Comparison of ENCODE assay signal across 16 cellular contexts in the genomic region with DNA sequence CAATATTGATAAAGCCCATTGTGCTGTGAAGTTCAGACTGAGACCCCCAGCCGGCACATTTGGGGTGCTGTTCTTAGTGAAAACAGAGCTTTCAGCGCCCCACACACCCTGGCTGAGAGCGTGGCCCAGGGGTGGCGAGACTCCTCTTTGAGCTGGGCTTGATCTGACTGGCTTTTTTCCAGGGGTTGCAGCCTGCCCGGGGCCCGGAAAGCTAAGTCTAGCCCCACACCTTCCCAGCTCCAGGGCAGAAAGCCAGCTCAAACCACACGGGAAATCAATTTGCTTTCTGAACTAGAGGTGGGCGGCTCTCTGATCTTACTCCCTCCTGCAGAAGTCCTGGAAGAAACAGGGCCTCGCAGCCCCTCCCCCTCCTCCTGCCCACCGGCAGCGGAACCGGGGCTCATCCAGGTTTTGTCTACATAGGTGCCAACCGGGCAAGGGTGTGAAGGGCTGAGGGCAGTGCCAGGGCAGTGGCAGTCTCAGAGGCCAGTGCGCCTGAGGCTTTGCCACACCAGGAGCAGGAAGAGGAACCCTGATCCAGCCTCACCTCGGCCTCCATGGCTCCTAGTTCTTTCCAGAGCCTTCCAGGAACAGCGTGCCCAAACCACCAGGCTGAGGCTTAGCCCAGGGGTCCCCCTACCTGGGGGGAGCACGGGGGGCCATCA.
DNase-seq lines count a peak whose midpoint lies in the region; TF ChIP-seq lines count a peak whose summit lies in the region.
"Had no signal": no experiment of that assay in that cellular context is flagged by ENCODE, and none has a peak within 500 bp of the region (broad histone marks: within the 10 kb centered on the region; RNA-seq: fewer than 3 reads in every experiment).

No MANE protein-coding gene starts in this region.

- H3K27me3 Mint-ChIP-seq in MCF 10A (ENCODE audit: insufficient read depth, unreplicated experiment) = peaks cover 20% of the 10 kb centered on the region
- H3K27me3 Mint-ChIP-seq in endothelial cell (ENCODE audit: unreplicated experiment) = peaks cover 5% of the 10 kb centered on the region

- CTCF ChIA-PET in MCF 10A (lab: Yijun Ruan, JAX) (interaction anchor here (0.5 to 0.7 kb wide), 3 partner anchors 58 to 322 kb away, joined by 3 to 4 read pairs (median 3); no protein-coding TSS in a partner anchor), mammary epithelial cell (lab: Charles Lee; ENCODE audit: low non-redundant PET) (no interaction called here)

- in situ Hi-C loops in mammary epithelial cell (cut with MboI; ENCODE audit: low sequenced_read_pairs in 2 of 2) = no loop called here

- H3K36me3 ChIP-seq in mammary epithelial cell (ENCODE audit: insufficient read depth, low read length) (no peaks in the 10 kb centered on the region), H7 (replicated peaks; ENCODE audit: control insufficient read depth, insufficient read depth, low read length) (no peaks in the 10 kb centered on the region), osteoblast (ENCODE audit: insufficient read depth, low read length) (no peaks in the 10 kb centered on the region)

- H3K27me3 ChIP-seq in mammary epithelial cell (ENCODE audit: insufficient read depth, low read length) (no peaks in the 10 kb centered on the region), H7 (ENCODE audit: control insufficient read depth, insufficient read depth, low read length) (no peaks in the 10 kb centered on the region), osteoblast (ENCODE audit: insufficient read depth, low read length) (no peaks in the 10 kb centered on the region)

- H3K36me3 Mint-ChIP-seq in MCF 10A (ENCODE audit: insufficient read depth, unreplicated experiment) = no peaks in the 10 kb centered on the region
- H3K36me3 Mint-ChIP-seq in endothelial cell (ENCODE audit: low read depth, unreplicated experiment) = no peaks in the 10 kb centered on the region
- H3K36me3 Mint-ChIP-seq: CD14-positive monocyte had no signal

- H3K4me3 ChIP-seq in mammary epithelial cell (replicated peaks in 1 of 3; ENCODE audit: insufficient read depth in 1 of 3, low read depth in 2 of 3, low read length in 3 of 3) (no peak overlapping the region), H7 (ENCODE audit: insufficient read depth, low read depth, low read length) (no peak overlapping the region), osteoblast (ENCODE audit: insufficient read depth, low read length) (no peak overlapping the region)
- H3K4me3 ChIP-seq: A549 had no signal

- H3K9me3 ChIP-seq in mammary epithelial cell (replicated peaks; ENCODE audit: insufficient read depth, low read length) (no peaks in the 10 kb centered on the region), osteoblast (ENCODE audit: low read depth, low read length) (no peaks in the 10 kb centered on the region)
- H3K9me3 ChIP-seq: A549 had no signal

- H3K9me3 Mint-ChIP-seq in MCF 10A (ENCODE audit: unreplicated experiment) (no peaks in the 10 kb centered on the region), endothelial cell (ENCODE audit: unreplicated experiment) (no peaks in the 10 kb centered on the region)
- H3K9me3 Mint-ChIP-seq: CD14-positive monocyte had no signal

- BruUV-seq in MCF 10A (replicated peaks; lab: Mats Ljungman, UMichigan) (no TSS peak), mammary epithelial cell (replicated peaks; lab: Mats Ljungman, UMichigan) (no TSS peak)

- POLR2A ChIA-PET in MCF 10A (lab: Yijun Ruan, JAX) = no interaction called here

- dilution Hi-C loops in mammary epithelial cell (cut with HindIII; ENCODE audit: low sequenced_read_pairs) = loop anchor here (5.0 kb wide), 1 partner anchor 40 kb away; no protein-coding TSS in a partner anchor

- intact Hi-C loops in MCF 10A (cut with micrococcal nuclease) (no loop called here), mammary epithelial cell (cut with micrococcal nuclease) (no loop called here)

- H3K4me3 Mint-ChIP-seq in MCF 10A (ENCODE audit: unreplicated experiment) (no peak overlapping the region), endothelial cell (ENCODE audit: unreplicated experiment) (no peak overlapping the region)
- H3K4me3 Mint-ChIP-seq: CD14-positive monocyte had no signal

- peak; percentile 5 for DNase-seq in MCF 10A (ENCODE audit: unreplicated experiment)
- no peak for DNase-seq in mammary epithelial cell
- peak; percentile 73 for DNase-seq in H7
- DNase-seq in UCSD-AML1 (lab: John Stamatoyannopoulos, UW; ENCODE audit: unreplicated experiment) = peak; percentile 16
- peak; percentile 29 for DNase-seq in osteoblast (ENCODE audit: insufficient read length, low spot score, missing footprints)
- no peak for DNase-seq in endothelial cell (ENCODE audit: low spot score)
- DNase-seq in central memory CD4-positive, alpha-beta T cell = no peak
- DNase-seq in iPS-NIHi11 (ENCODE audit: low spot score) = no peak
- DNase-seq: COR-L47, NCI-H1105 treated with DMSO at 0.1 percent for 48 hours, NCI-H187, NCI-H446 treated with DMSO at 0.1 percent for 48 hours, PC-3, SW 1271 had no signal

- TF ChIP-seq CTCF in MCF 10A (IDR thresholded peaks at IDR 0.05; ENCODE audit: unreplicated experiment) (no peak), mammary epithelial cell (conservative IDR thresholded peaks at IDR 0.05 in 1 of 2, IDR thresholded peaks at IDR 0.05 in 1 of 2; ENCODE audit: extremely low read depth in 1 of 2, insufficient read depth in 1 of 2, low read depth in 1 of 2, low read length in 2 of 2) (no peak), osteoblast (IDR thresholded peaks at IDR 0.05; ENCODE audit: extremely low read depth, low read depth, low read length) (no peak), endothelial cell (IDR thresholded peaks at IDR 0.05; ENCODE audit: unreplicated experiment) (no peak)

- H3K79me2 ChIP-seq in mammary epithelial cell (ENCODE audit: insufficient read depth, low read length) (no peaks in the 10 kb centered on the region), osteoblast (ENCODE audit: insufficient read depth, low read length) (no peaks in the 10 kb centered on the region)

- H2AFZ ChIP-seq in mammary epithelial cell (ENCODE audit: low read depth, low read length) (no peak overlapping the region), osteoblast (ENCODE audit: low read length) (no peak overlapping the region)

- no peak overlapping the region for H3K27ac ChIP-seq in mammary epithelial cell (ENCODE audit: insufficient read depth, low read depth, low read length)
- no peak overlapping the region for H3K27ac ChIP-seq in osteoblast (ENCODE audit: low read depth, low read length)
- H3K27ac ChIP-seq: A549 had no signal

- H3K27ac Mint-ChIP-seq in MCF 10A (ENCODE audit: low read depth, unreplicated experiment) (no peak overlapping the region), endothelial cell (ENCODE audit: unreplicated experiment) (no peak overlapping the region)

- no peak overlapping the region for H3K9ac ChIP-seq in mammary epithelial cell (ENCODE audit: insufficient read depth, low read length)

- no peaks in the 10 kb centered on the region for H3K4me1 ChIP-seq in mammary epithelial cell (ENCODE audit: insufficient read depth, low read length)
- H3K4me1 ChIP-seq in osteoblast (ENCODE audit: insufficient read depth, low read length) = no peaks in the 10 kb centered on the region
- H3K4me1 ChIP-seq: A549 had no signal

- H3K4me2 ChIP-seq in mammary epithelial cell (ENCODE audit: insufficient read depth, low read depth, low read length) (no peak overlapping the region), osteoblast (ENCODE audit: insufficient read depth, low read length) (no peak overlapping the region)
- H3K4me2 ChIP-seq: A549 had no signal

- H3K4me1 Mint-ChIP-seq in MCF 10A (ENCODE audit: insufficient read depth, unreplicated experiment) (no peaks in the 10 kb centered on the region), endothelial cell (ENCODE audit: unreplicated experiment) (no peaks in the 10 kb centered on the region)
- H3K4me1 Mint-ChIP-seq: CD14-positive monocyte had no signal

- H4K20me1 ChIP-seq in mammary epithelial cell (ENCODE audit: insufficient read depth, low read length) (no peaks in the 10 kb centered on the region), osteoblast (ENCODE audit: insufficient read depth, low read length) (no peaks in the 10 kb centered on the region)

- WGBS in mammary epithelial cell (ENCODE audit: low coverage, missing lambda C conversion rate) = 1% methylated on average over 12 of the region's 17 CpGs

Comparison
In these comparisons a context has a peak if more than half of its experiments do, and no peak if none do; other contexts are left out.
1. DNase-seq: peak in MCF 10A (single experiment), H7 (single experiment), UCSD-AML1 (single experiment) and osteoblast (single experiment); none in mammary epithelial cell (single experiment), endothelial cell (single experiment), central memory CD4-positive, alpha-beta T cell (single experiment) and iPS-NIHi11 (single experiment).